ENCODE assay signal across 8 cellular contexts in genomic region chr7:2530076-2530967, GRCh38. TPM values are rescaled to one million over a fixed set of nuclear protein-coding genes. Genes with fewer than 3 reads are reported as not detected.
DNase-seq lines count a peak whose midpoint lies in the region; ATAC-seq and TF ChIP-seq lines count a peak whose summit lies in the region.

No MANE protein-coding gene starts in this region.

- peak overlapping the region; percentile 32 for H2BK12ac ChIP-seq in trophoblast cell (ENCODE audit: low read length)

- H3K79me1 ChIP-seq in trophoblast cell (ENCODE audit: low read length), result peaks cover 6% of the 10 kb centered on the region

- peak overlapping the region; percentile 98 for H3K27ac Mint-ChIP-seq in dendritic cell treated with granulocyte-macrophage colony-stimulating factor and Interleukin-4, amounts not matched to agents 40 ng/mL and 50 ng/mL, for 4 days

- H3K36me3 ChIP-seq in trophoblast cell (ENCODE audit: control insufficient read depth in 1 of 2, insufficient read depth in 2 of 2, low read length in 2 of 2), result peaks cover 33 to 35% of the 10 kb centered on the region in 2 experiments

- H3K79me2 ChIP-seq in trophoblast cell (ENCODE audit: control insufficient read depth, insufficient read depth, low read length, poor library complexity), result no peaks in the 10 kb centered on the region

- peaks cover 25 to 27% of the 10 kb centered on the region in 2 experiments for H3K4me1 ChIP-seq in trophoblast cell (ENCODE audit: control insufficient read depth in 1 of 2, insufficient read depth in 2 of 2, low read length in 2 of 2)

- ATAC-seq in GM18505 (IDR thresholded peaks at IDR 0.05; ENCODE audit: unreplicated experiment), result peak; percentile 35
- ATAC-seq in GM18858 (IDR thresholded peaks at IDR 0.05; ENCODE audit: unreplicated experiment), result no peak

- H2AFZ ChIP-seq in trophoblast cell (ENCODE audit: insufficient read depth, low read length, poor library complexity), result no peak overlapping the region

- H3K36me3 Mint-ChIP-seq in dendritic cell treated with granulocyte-macrophage colony-stimulating factor and Interleukin-4, amounts not matched to agents 40 ng/mL and 50 ng/mL, for 4 days (ENCODE audit: low read depth), result peaks cover 38% of the 10 kb centered on the region

- peak; percentile 61 for DNase-seq in activated CD4-positive, CD25-positive, alpha-beta regulatory T cell treated with anti-CD3 and anti-CD28 coated beads, Interleukin-2, amount 50 U/mL, for 72 hours
- DNase-seq in trophoblast cell (no peak), NCI-H446 treated with DMSO at 0.1 percent for 48 hours (lab: John Stamatoyannopoulos, UW) (no peak), amniotic stem cell (lab: John Stamatoyannopoulos, UW) (no peak)

- peaks cover 78% of the 10 kb centered on the region for H3K4me1 Mint-ChIP-seq in dendritic cell treated with granulocyte-macrophage colony-stimulating factor and Interleukin-4, amounts not matched to agents 40 ng/mL and 50 ng/mL, for 4 days (ENCODE audit: low read depth)

- no peak overlapping the region for H3K4me2 ChIP-seq in trophoblast cell (ENCODE audit: low read length)

- H3K9me3 ChIP-seq in trophoblast cell (ENCODE audit: insufficient read depth, low read depth, low read length), result peaks cover 2% of the 10 kb centered on the region

- WGBS in trophoblast cell (ENCODE audit: extremely low coverage, insufficient coverage, insufficient read length), result no CpG with 5 or more reads among the region's 16 CpGs

- H3K23ac ChIP-seq in trophoblast cell (ENCODE audit: low read length), result no peak overlapping the region

- H2AK5ac ChIP-seq in trophoblast cell (ENCODE audit: low read length), result peak overlapping the region; percentile 26

- H3K18ac ChIP-seq in trophoblast cell (ENCODE audit: low read length), result peak overlapping the region; percentile 52

- H3K9ac ChIP-seq in trophoblast cell (ENCODE audit: low read length), result no peak overlapping the region

- intact Hi-C loops in dendritic cell treated with granulocyte-macrophage colony-stimulating factor and Interleukin-4, amounts not matched to agents 40 ng/mL and 50 ng/mL, for 4 days (cut with micrococcal nuclease), result no loop called here

- no peak overlapping the region for H3K4me3 ChIP-seq in trophoblast cell (ENCODE audit: low read depth, low read length)

- H4K8ac ChIP-seq in trophoblast cell (ENCODE audit: low read depth, low read length), result peak overlapping the region; percentile 32

- peak overlapping the region; percentile 19 for H3K27ac ChIP-seq in trophoblast cell (ENCODE audit: low read depth, low read length)

- peak overlapping the region; percentile 28 for H2BK5ac ChIP-seq in trophoblast cell (ENCODE audit: low read depth, low read length, poor library complexity)

- no peaks in the 10 kb centered on the region for H3K9me3 Mint-ChIP-seq in dendritic cell treated with granulocyte-macrophage colony-stimulating factor and Interleukin-4, amounts not matched to agents 40 ng/mL and 50 ng/mL, for 4 days

- peak overlapping the region; percentile 59 for H4K91ac ChIP-seq in trophoblast cell (ENCODE audit: low read depth, low read length)

- no peaks in the 10 kb centered on the region for H3K27me3 Mint-ChIP-seq in dendritic cell treated with granulocyte-macrophage colony-stimulating factor and Interleukin-4, amounts not matched to agents 40 ng/mL and 50 ng/mL, for 4 days

- TF ChIP-seq POLR2A in GM18505 (IDR thresholded peaks at IDR 0.05; ENCODE audit: borderline replicate concordance, extremely low read depth, insufficient read depth, insufficient read length), result no peak

- H3K4ac ChIP-seq in trophoblast cell (ENCODE audit: low read depth, low read length), result no peak overlapping the region

- H3K4me3 Mint-ChIP-seq in dendritic cell treated with granulocyte-macrophage colony-stimulating factor and Interleukin-4, amounts not matched to agents 40 ng/mL and 50 ng/mL, for 4 days, result peak overlapping the region; percentile 63

- TF ChIP-seq EP300 in Ishikawa (IDR thresholded peaks at IDR 0.05; ENCODE audit: borderline replicate concordance), result no peak

- no peak for TF ChIP-seq RAD21 in Ishikawa (IDR thresholded peaks at IDR 0.05; ENCODE audit: low read depth)

- H3K27me3 ChIP-seq in trophoblast cell (ENCODE audit: insufficient read depth, low read length), result no peaks in the 10 kb centered on the region

- peak overlapping the region; percentile 70 for H2BK120ac ChIP-seq in trophoblast cell (ENCODE audit: insufficient read depth, low read length, poor library complexity)

- peak overlapping the region; percentile 34 for H3K14ac ChIP-seq in trophoblast cell (ENCODE audit: low read length)

- no peak overlapping the region for H4K12ac ChIP-seq in trophoblast cell (ENCODE audit: low read depth, low read length)

TF ChIP-seq in Ishikawa, 13 proteins besides CTCF, POLR2A, EP300 and RAD21:
- TF ChIP-seq USF1 (IDR thresholded peaks at IDR 0.05), result no peak
- TF ChIP-seq TCF12 (IDR thresholded peaks at IDR 0.05; ENCODE audit: low read depth), result no peak
- no peak for TF ChIP-seq YY1 (IDR thresholded peaks at IDR 0.05; ENCODE audit: low read depth)
- TF ChIP-seq NFIC (IDR thresholded peaks at IDR 0.05), result no peak
- no peak for TF ChIP-seq TEAD4 (IDR thresholded peaks at IDR 0.05)
- no peak for TF ChIP-seq EGR1 (IDR thresholded peaks at IDR 0.05)
- TF ChIP-seq ZBTB7A (IDR thresholded peaks at IDR 0.05; ENCODE audit: low read depth), result 0 out of 2 replicates have a peak, but pooled peaks have one; percentile 48

RNA-seq across cellular contexts. Expression of gene LFNG, which starts 10.7 kb away (rescaled TPM):
- 4.9 and 5.3 TPM in 2 replicates for polyA plus RNA-seq in trophoblast cell (2013)

RNA-seq across cellular contexts. Expression of gene BRAT1, which starts 25.0 kb away (rescaled TPM):
- polyA plus RNA-seq in trophoblast cell (2013), result 15.5 and 16.6 TPM in 2 replicates

RNA-seq across cellular contexts. Expression of gene IQCE, which starts 28.5 kb away (rescaled TPM):
- polyA plus RNA-seq in trophoblast cell (2013), result 6.3 and 6.5 TPM in 2 replicates

RNA-seq across cellular contexts. Expression of gene GRIFIN, which starts 54.1 kb away (rescaled TPM):
- polyA plus RNA-seq in trophoblast cell (2013), result not detected in 2 replicates
